Comparison of ENCODE assay signal across 1 cellular context in the genomic region with DNA sequence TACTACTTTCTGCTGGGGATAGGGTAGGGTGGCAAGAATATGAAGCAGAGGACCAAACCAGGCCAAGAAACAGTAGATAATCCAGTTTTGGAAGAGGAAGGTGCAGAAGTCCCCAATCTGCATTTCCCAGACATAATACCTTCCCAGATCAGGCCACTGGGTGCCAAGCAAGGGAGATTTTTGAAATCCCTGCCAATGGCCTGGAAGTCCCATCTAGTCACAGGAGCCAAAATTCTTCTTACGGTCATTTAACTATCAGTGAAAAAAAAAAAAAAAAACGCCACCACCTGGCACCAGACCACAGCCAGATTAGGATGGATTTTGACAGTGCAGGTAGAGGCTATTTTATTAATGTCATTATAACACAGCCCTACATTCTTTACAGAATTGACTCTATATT.
TF ChIP-seq lines count a peak whose summit lies in the region.

No MANE protein-coding gene starts in this region.

TF ChIP-seq in HepG2, 621 proteins besides CTCF, POLR2A, EP300 and RAD21 (continued from another document):
- TF ChIP-seq, protein P1, sequence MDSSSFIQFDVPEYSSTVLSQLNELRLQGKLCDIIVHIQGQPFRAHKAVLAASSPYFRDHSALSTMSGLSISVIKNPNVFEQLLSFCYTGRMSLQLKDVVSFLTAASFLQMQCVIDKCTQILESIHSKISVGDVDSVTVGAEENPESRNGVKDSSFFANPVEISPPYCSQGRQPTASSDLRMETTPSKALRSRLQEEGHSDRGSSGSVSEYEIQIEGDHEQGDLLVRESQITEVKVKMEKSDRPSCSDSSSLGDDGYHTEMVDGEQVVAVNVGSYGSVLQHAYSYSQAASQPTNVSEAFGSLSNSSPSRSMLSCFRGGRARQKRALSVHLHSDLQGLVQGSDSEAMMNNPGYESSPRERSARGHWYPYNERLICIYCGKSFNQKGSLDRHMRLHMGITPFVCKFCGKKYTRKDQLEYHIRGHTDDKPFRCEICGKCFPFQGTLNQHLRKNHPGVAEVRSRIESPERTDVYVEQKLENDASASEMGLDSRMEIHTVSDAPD (CRISPR knock-in tag; IDR thresholded peaks at IDR 0.05) = no peak
- no peak for TF ChIP-seq WIZ (CRISPR knock-in tag; IDR thresholded peaks at IDR 0.05)
- TF ChIP-seq FLYWCH1 (CRISPR knock-in tag; IDR thresholded peaks at IDR 0.05) = no peak
- no peak for TF ChIP-seq ZNF430 (CRISPR knock-in tag; IDR thresholded peaks at IDR 0.05)
